9 cellular contexts compared by ENCODE assay signal in genomic region chr12:53701518-53702264, GRCh38. TPM values are rescaled to one million over a fixed set of nuclear protein-coding genes. Genes with fewer than 3 reads are reported as not detected.
DNase-seq lines count a peak whose midpoint lies in the region; ATAC-seq, FAIRE-seq and TF ChIP-seq lines count a peak whose summit lies in the region.
"Had no signal": no experiment of that assay in that cellular context is flagged by ENCODE, and none has a peak within 500 bp of the region (broad histone marks: within the 10 kb centered on the region; RNA-seq: fewer than 3 reads in every experiment).

No MANE protein-coding gene starts in this region.

- intact Hi-C loops in pancreas (cut with DNase I) = loop anchor here in 2 of 3 donors (2.0 to 5.0 kb wide), 2 partner anchors 41 to 46 kb away; no protein-coding TSS in a partner anchor

- no peaks in the 10 kb centered on the region for H3K36me3 ChIP-seq in SJCRH30
- H3K36me3 ChIP-seq in pancreas = no peaks in the 10 kb centered on the region
- no peaks in the 10 kb centered on the region for H3K36me3 ChIP-seq in tibial nerve

- H3K4me1 ChIP-seq in SJCRH30 (no peaks in the 10 kb centered on the region), pancreas (no peaks in the 10 kb centered on the region), tibial nerve (peaks cover 0 to 8% (median 3%) of the 10 kb centered on the region in 4 donors)

- H3K27ac ChIP-seq in SJCRH30 (no peak overlapping the region), pancreas (no peak overlapping the region), tibial nerve (no peak overlapping the region)

- no peak for TF ChIP-seq EP300 in tibial nerve (IDR thresholded peaks at IDR 0.05)

- TF ChIP-seq CTCF in pancreas (IDR thresholded peaks at IDR 0.05) (peak; percentile 78 to 86 (median 82)), tibial nerve (IDR thresholded peaks at IDR 0.05) (peak; percentile 79 to 91 (median 87))

- H3K9me3 ChIP-seq in SJCRH30 (replicated peaks) = no peaks in the 10 kb centered on the region
- no peaks in the 10 kb centered on the region for H3K9me3 ChIP-seq in pancreas
- no peaks in the 10 kb centered on the region for H3K9me3 ChIP-seq in tibial nerve

- peak; percentile 94 to 99 (median 98) for ATAC-seq in pancreas

- WGBS in pancreas, 2 donors = 2% methylated on average over 8 of the region's 8 CpGs
- 6 to 7% methylated on average over 8 of the region's 8 CpGs for WGBS in tibial nerve, 2 donors

- no peak for TF ChIP-seq POLR2A in tibial nerve (IDR thresholded peaks at IDR 0.05)

- no peak overlapping the region for H3K4me3 ChIP-seq in SJCRH30
- H3K4me3 ChIP-seq in pancreas = no peak overlapping the region
- H3K4me3 ChIP-seq in tibial nerve = no peak overlapping the region

- H3K27me3 ChIP-seq in SJCRH30 (no peaks in the 10 kb centered on the region; the same call in none of the 2 replicates), pancreas (peaks cover 0 to 13% (median 0%) of the 10 kb centered on the region in 4 donors), tibial nerve (peaks cover 2 to 89% of the 10 kb centered on the region in 2 donors)

- peak; percentile 35 for DNase-seq in NCI-H1092 treated with DMSO at 0.1 percent for 48 hours (lab: John Stamatoyannopoulos, UW)
- no peak for DNase-seq in NCI-H1092 (lab: John Stamatoyannopoulos, UW)
- DNase-seq in Kasumi-1 (lab: John Stamatoyannopoulos, UW) = peak; percentile 63 to 74
- peak; percentile 58 to 76 for DNase-seq in SJCRH30
- DNase-seq in activated gamma-delta T cell (lab: John Stamatoyannopoulos, UW) = peak; percentile 36
- peak; percentile 61 to 76 for DNase-seq in frontal cortex (ENCODE audit: low spot score in 2 of 2)
- DNase-seq in pancreas = peak; percentile 63 to 90 (median 80)
- DNase-seq in tibial nerve (ENCODE audit: low spot score in 2 of 2) = peak; percentile 67 to 88

- no peak for FAIRE-seq in frontal cortex (lab: Jason Lieb, UNC)
- no peak for FAIRE-seq in pancreas (lab: Jason Lieb, UNC)
- FAIRE-seq: A204.1 had no signal

RNA-seq across cellular contexts. Expression of gene CALCOCO1, which starts 25.6 kb away (rescaled TPM):
- total RNA-seq in SJCRH30 (2014; rRNA removed; shearing (Covaris generic)) = 18.2 and 20.3 TPM in 2 replicates
- total RNA-seq in frontal cortex (63.6 TPM), pancreas (100 to 1,000 TPM in 1 of 6 donors, 10 to 100 TPM in 5; 28.2 to 102 (median 72.3) TPM), tibial nerve (100 to 1,000 TPM; 226 to 383 (median 285) TPM)
- 100 to 1,000 TPM; 102 to 103 TPM for polyA plus RNA-seq in pancreas

RNA-seq across cellular contexts. Expression of gene ATP5MC2, which starts 25.8 kb away (rescaled TPM):
- 433 and 480 TPM in 2 replicates for total RNA-seq in SJCRH30 (2014; rRNA removed; shearing (Covaris generic))
- total RNA-seq in frontal cortex = 73.0 TPM
- 100 to 1,000 TPM; 134 to 229 (median 180) TPM for total RNA-seq in pancreas
- polyA plus RNA-seq in pancreas = 100 to 1,000 TPM; 246 to 350 TPM
- 100 to 1,000 TPM; 191 to 223 (median 208) TPM for total RNA-seq in tibial nerve

RNA-seq across cellular contexts. Expression of gene CISTR, which starts 50.1 kb away (rescaled TPM):
- not detected in 2 replicates for total RNA-seq in SJCRH30 (2014; rRNA removed; shearing (Covaris generic))
- not detected for total RNA-seq in frontal cortex
- not detected for total RNA-seq in pancreas
- not detected for polyA plus RNA-seq in pancreas
- not detected for total RNA-seq in tibial nerve
